In genomic region chr11:19225599-19225998, GRCh38 we compare ENCODE assay signal across 24 cellular contexts. TPM values are rescaled to one million over a fixed set of nuclear protein-coding genes. Genes with fewer than 3 reads are reported as not detected.
"Had no signal": no experiment of that assay in that cellular context is flagged by ENCODE, and none has a peak within 500 bp of the region (broad histone marks: within the 10 kb centered on the region; RNA-seq: fewer than 3 reads in every experiment).

No MANE protein-coding gene starts in this region.

- ATAC-seq: gastroesophageal sphincter; naive thymus-derived CD4-positive, alpha-beta T cell; pancreas had no signal

- H3K9me3 ChIP-seq: pancreas, prostate gland had no signal

- H3K4me3 ChIP-seq: gastroesophageal sphincter, pancreas, prostate gland had no signal

- DNase-seq: activated CD4-positive, alpha-beta T cell treated with anti-CD3 and anti-CD28 coated beads for 4 hours; activated CD4-positive, alpha-beta T cell treated with anti-CD3 and anti-CD28 coated beads, Interleukin-2, amount 50 U/mL, for 48 hours; activated CD4-positive, CD25-positive, alpha-beta regulatory T cell; activated CD8-positive, alpha-beta memory T cell treated with anti-CD3 and anti-CD28 coated beads for 24 hours; activated effector memory CD4-positive, alpha-beta T cell treated with Interleukin-2 at 50 U/mL for 16 hours; activated naive CD4-positive, alpha-beta T cell treated with Interleukin-2 at 50 U/mL for 16 hours; anterior cingulate cortex; effector memory CD4-positive, alpha-beta T cell; erythroblast; kidney glomerular epithelial cell; mammary epithelial cell; naive thymus-derived CD4-positive, alpha-beta T cell; nucleus accumbens; pancreas; stimulated activated CD4-positive, alpha-beta T cell treated with anti-CD3 and anti-CD28 coated beads, Interleukin-2, amount 100 ng/mL, for 48 hours; stimulated activated naive CD4-positive, alpha-beta T cell treated with Interleukin-2 at 50 U/mL for 16 hours; trophoblast cell had no signal

- H3K27ac ChIP-seq: gastroesophageal sphincter, pancreas, prostate gland had no signal

- H3K36me3 ChIP-seq: gastroesophageal sphincter, pancreas, prostate gland had no signal

- H3K4me1 ChIP-seq: gastroesophageal sphincter, prostate gland had no signal

- H3K27me3 ChIP-seq: pancreas had no signal

RNA-seq across cellular contexts. Expression of gene CSRP3, which starts 23.8 kb away (rescaled TPM):
- total RNA-seq: bronchial epithelial cell; dermis microvascular lymphatic vessel endothelial cell; mammary epithelial cell; naive thymus-derived CD4-positive, alpha-beta T cell; neural crest cell; T-helper 1 cell treated with Interleukin-12 subunit alpha and Interleukin-12 subunit beta and Interleukin-4 antibody, amounts not matched to agents 30 ng/mL and 1 ng/mL, for 36 hours; temporal lobe had no signal
